Comparison of ENCODE assay signal across 11 cellular contexts in genomic region chr19:16398530-16399241, GRCh38.
DNase-seq lines count a peak whose midpoint lies in the region; ATAC-seq and TF ChIP-seq lines count a peak whose summit lies in the region.
"Had no signal": no experiment of that assay in that cellular context is flagged by ENCODE, and none has a peak within 500 bp of the region (broad histone marks: within the 10 kb centered on the region; RNA-seq: fewer than 3 reads in every experiment).

No MANE protein-coding gene starts in this region.

- WGBS in gastroesophageal sphincter (ENCODE audit: low coverage in 1 of 2), 2 donors, result 33 to 53% methylated on average over 2 to 3 of the region's 8 CpGs
- 69 to 79% (median 75%) methylated on average over 8 of the region's 8 CpGs for WGBS in stomach, 5 donors

- no peaks in the 10 kb centered on the region for H4K20me1 ChIP-seq in OCI-LY1 (ENCODE audit: insufficient read depth, low read length)

- no peaks in the 10 kb centered on the region for H3K9me2 ChIP-seq in OCI-LY1 (ENCODE audit: low read depth, low read length)

- intact Hi-C loops in stomach (cut with DNase I; ENCODE audit: low total_unique reads), result no loop called here

- no peak overlapping the region for H2AFZ ChIP-seq in OCI-LY1 (ENCODE audit: low read length)

- DNase-seq in DMS79 treated with DMSO at 0.1 percent for 48 hours (lab: John Stamatoyannopoulos, UW) (peak; percentile 6), DMS79 (lab: John Stamatoyannopoulos, UW) (no peak), stomach (no peak), GM13977 (ENCODE audit: low spot score) (no peak), OCI-M1 (lab: John Stamatoyannopoulos, UW) (no peak)
- DNase-seq: 8988T, NCI-H187 treated with DMSO at 0.1 percent for 48 hours, occipital lobe had no signal

- H3K27me3 ChIP-seq in OCI-LY1 (ENCODE audit: insufficient read depth, low read length) (no peaks in the 10 kb centered on the region), gastroesophageal sphincter (no peaks in the 10 kb centered on the region), stomach (no peaks in the 10 kb centered on the region)

- H3K9me3 ChIP-seq in OCI-LY1 (ENCODE audit: low read length) (no peaks in the 10 kb centered on the region), gastroesophageal sphincter (no peaks in the 10 kb centered on the region), stomach (no peaks in the 10 kb centered on the region)

- no peak for ATAC-seq in gastroesophageal sphincter
- ATAC-seq in GM19397 (IDR thresholded peaks at IDR 0.05; ENCODE audit: unreplicated experiment), result no peak

- TF ChIP-seq CTCF in OCI-LY1 (IDR thresholded peaks at IDR 0.05; ENCODE audit: low read length), result no peak
- TF ChIP-seq CTCF in gastroesophageal sphincter (IDR thresholded peaks at IDR 0.05), result no peak
- no peak for TF ChIP-seq CTCF in stomach (IDR thresholded peaks at IDR 0.05)
- TF ChIP-seq CTCF in GM13977 (IDR thresholded peaks at IDR 0.05; ENCODE audit: extremely low read depth, insufficient read depth, missing control alignments), result no peak

- in situ Hi-C loops in GM13977 (cut with MboI; ENCODE audit: low pct_unique_long_range_greater_than_20kb, low sequenced_read_pairs, unreplicated experiment), result loop anchor here (25.0 kb wide), 1 partner anchor 761 kb away; the partner anchor contains the start of gene CYP4F3

- H3K9ac ChIP-seq in OCI-LY1 (ENCODE audit: low read length), result no peak overlapping the region

- H3K4me3 ChIP-seq in OCI-LY1 (ENCODE audit: low read depth, low read length, poor library complexity, severe bottlenecking) (no peak overlapping the region), gastroesophageal sphincter (no peak overlapping the region), stomach (no peak overlapping the region)

- TF ChIP-seq EP300 in gastroesophageal sphincter (IDR thresholded peaks at IDR 0.05) (no peak), stomach (IDR thresholded peaks at IDR 0.05) (no peak)

- H3K4me1 ChIP-seq in OCI-LY1 (ENCODE audit: insufficient read depth, low read length, severe bottlenecking) (peaks cover 17% of the 10 kb centered on the region), gastroesophageal sphincter (peaks cover 0 to 26% (median 7%) of the 10 kb centered on the region in 3 donors), stomach (peaks cover 25 to 35% (median 33%) of the 10 kb centered on the region in 4 donors)

- H3K4me2 ChIP-seq in OCI-LY1 (ENCODE audit: low read length), result no peak overlapping the region; the same call in 1 of the 2 replicates

- H3K27ac ChIP-seq in OCI-LY1 (ENCODE audit: low read depth, low read length, poor library complexity, severe bottlenecking), result peak overlapping the region; percentile 59
- peak overlapping the region in 3 of 4 donors; percentile 49 to 73 (median 73) for H3K27ac ChIP-seq in gastroesophageal sphincter
- peak overlapping the region; percentile 43 to 82 (median 76) for H3K27ac ChIP-seq in stomach

- H3F3A ChIP-seq in OCI-LY1 (ENCODE audit: insufficient read depth, low read length), result peaks cover 3% of the 10 kb centered on the region; the same call in 1 of the 2 replicates

- peaks cover 82% of the 10 kb centered on the region for H3K36me3 ChIP-seq in OCI-LY1 (ENCODE audit: insufficient read depth, low read length)
- peaks cover 0 to 73% of the 10 kb centered on the region in 2 donors for H3K36me3 ChIP-seq in gastroesophageal sphincter
- peaks cover 37 to 64% (median 51%) of the 10 kb centered on the region in 4 donors for H3K36me3 ChIP-seq in stomach

- no peaks in the 10 kb centered on the region for H3K79me2 ChIP-seq in OCI-LY1 (ENCODE audit: insufficient read depth, low read length)

- TF ChIP-seq POLR2A in gastroesophageal sphincter (IDR thresholded peaks at IDR 0.05), result no peak
- TF ChIP-seq POLR2A in stomach (IDR thresholded peaks at IDR 0.05), result no peak
